In the genomic region with DNA sequence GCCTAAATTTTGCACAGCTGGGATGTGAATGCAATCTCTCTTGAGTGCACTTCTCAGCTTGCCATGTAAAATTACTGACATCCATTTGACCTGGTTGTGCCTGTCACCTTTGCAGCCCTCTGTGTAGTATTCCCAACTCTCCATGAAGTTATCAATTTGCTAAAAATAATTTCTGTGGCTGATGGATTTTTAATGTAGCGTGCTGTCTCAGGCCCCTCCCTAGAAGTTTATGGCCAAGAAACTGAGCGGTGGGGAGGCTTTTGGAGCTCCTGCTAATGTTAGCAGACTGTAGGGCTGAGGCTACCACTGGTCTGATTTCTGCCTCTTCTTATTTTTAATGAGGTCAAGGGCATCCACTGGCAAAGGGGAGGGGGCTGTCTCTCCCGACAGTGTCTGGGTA, we compare ENCODE assay signal across 4 cellular contexts.
"Had no signal": no experiment of that assay in that cellular context is flagged by ENCODE, and none has a peak within 500 bp of the region (broad histone marks: within the 10 kb centered on the region; RNA-seq: fewer than 3 reads in every experiment).

No MANE protein-coding gene starts in this region.

- DNase-seq: H9, HCEC 1CT, IMR-90 had no signal

- H3K4me3 ChIP-seq: GM23338 had no signal

- H3K4me3 Mint-ChIP-seq: GM23338, H9 had no signal

- H3K27ac Mint-ChIP-seq: GM23338, H9 had no signal

- H3K4me1 Mint-ChIP-seq: GM23338, H9 had no signal

- ATAC-seq: GM23338 had no signal
